18 cellular contexts compared by ENCODE assay signal in genomic region chr2:47510745-47511144, GRCh38.
DNase-seq lines count a peak whose midpoint lies in the region; ATAC-seq and TF ChIP-seq lines count a peak whose summit lies in the region.
"Had no signal": no experiment of that assay in that cellular context is flagged by ENCODE, and none has a peak within 500 bp of the region (broad histone marks: within the 10 kb centered on the region; RNA-seq: fewer than 3 reads in every experiment).

No MANE protein-coding gene starts in this region.

- TF ChIP-seq CTCF in WI38 (IDR thresholded peaks at IDR 0.05; ENCODE audit: low read depth, low read length) (0 out of 2 replicates have a peak, but pooled peaks have one; percentile 5), retinal pigment epithelial cell (conservative IDR thresholded peaks at IDR 0.05; ENCODE audit: low read depth, low read length) (peak; percentile 13)

- DNase-seq in Right ventricle myocardium inferior (ENCODE audit: missing footprints) (no peak), right cardiac atrium (no peak), HT-29 (ENCODE audit: low spot score) (peak; percentile 29), retinal pigment epithelial cell (ENCODE audit: low read depth) (no peak), anterior cingulate cortex (lab: John Stamatoyannopoulos, UW) (no peak)
- DNase-seq: activated T-cell treated with anti-CD3 and anti-CD28 coated beads for 4 hours; GF-D8; kidney; NCI-H187; NCI-H446; Peyer's patch; stimulated activated CD4-positive, alpha-beta T cell treated with anti-CD3 and anti-CD28 coated beads, Interleukin-4, amount 100 ng/mL, for 1 hour; stimulated activated CD8-positive, alpha-beta memory T cell treated with anti-CD3 and anti-CD28 coated beads, Interleukin-4, amount 100 ng/mL, for 48 hours; thyroid gland had no signal

- H3K27ac ChIP-seq in right cardiac atrium (ENCODE audit: low read length), result no peak overlapping the region
- H3K27ac ChIP-seq: hepatocyte, Peyer's patch, thyroid gland had no signal

- no peak overlapping the region for H3K4me3 ChIP-seq in right cardiac atrium (ENCODE audit: low read length)
- H3K4me3 ChIP-seq in WI38 (ENCODE audit: low read depth, low read length), result no peak overlapping the region
- H3K4me3 ChIP-seq in retinal pigment epithelial cell (ENCODE audit: low read length), result no peak overlapping the region
- H3K4me3 ChIP-seq: hepatocyte, Peyer's patch, thyroid gland had no signal

- no peaks in the 10 kb centered on the region for H3K27me3 ChIP-seq in right cardiac atrium (ENCODE audit: control insufficient read depth, insufficient read depth)
- H3K27me3 ChIP-seq: hepatocyte, Peyer's patch, thyroid gland had no signal

- no peaks in the 10 kb centered on the region for H3K9me3 ChIP-seq in right cardiac atrium (ENCODE audit: control insufficient read depth, low read length)
- H3K9me3 ChIP-seq: Peyer's patch, thyroid gland had no signal

- H3K4me1 ChIP-seq in right cardiac atrium (ENCODE audit: control insufficient read depth, insufficient read depth, low read length), result no peaks in the 10 kb centered on the region
- H3K4me1 ChIP-seq: Peyer's patch, thyroid gland had no signal

- intact Hi-C loops in Right ventricle myocardium inferior (cut with DNase I), result no loop called here
- intact Hi-C loops in right cardiac atrium (cut with DNase I), result no loop called here

- WGBS in right cardiac atrium, result 89% methylated on average over 4 of the region's 4 CpGs

- ATAC-seq in Right ventricle myocardium inferior, result peak; percentile 59
- no peak for ATAC-seq in right cardiac atrium
- ATAC-seq in HG02623 (IDR thresholded peaks at IDR 0.05; ENCODE audit: unreplicated experiment), result no peak
- no peak for ATAC-seq in HG03432 (IDR thresholded peaks at IDR 0.05; ENCODE audit: unreplicated experiment)
